In genomic region chr15:98850991-98851776, GRCh38 we compare ENCODE assay signal across 8 cellular contexts.
A peak's percentile ranks its signal among the peaks of the same experiment; 100 is the strongest.
DNase-seq lines count a peak whose midpoint lies in the region; ATAC-seq, FAIRE-seq and TF ChIP-seq lines count a peak whose summit lies in the region.

No MANE protein-coding gene starts in this region.

- H3K9me3 ChIP-seq in CD8-positive, alpha-beta memory T cell (ENCODE audit: low read length), result no peaks in the 10 kb centered on the region
- H3K9me3 ChIP-seq in neutrophil (no peaks in the 10 kb centered on the region), thyroid gland (no peaks in the 10 kb centered on the region)

- no peaks in the 10 kb centered on the region for H3K36me3 ChIP-seq in CD8-positive, alpha-beta memory T cell (ENCODE audit: insufficient read depth, low read length)
- no peaks in the 10 kb centered on the region for H3K36me3 ChIP-seq in neutrophil
- H3K36me3 ChIP-seq in thyroid gland, result no peaks in the 10 kb centered on the region

- peak; percentile 28 for ATAC-seq in GM21381 (IDR thresholded peaks at IDR 0.05; ENCODE audit: unreplicated experiment)

- no peaks in the 10 kb centered on the region for H3K27me3 ChIP-seq in CD8-positive, alpha-beta memory T cell (ENCODE audit: insufficient read depth, low read length, poor library complexity, severe bottlenecking)
- H3K27me3 ChIP-seq in neutrophil, result no peaks in the 10 kb centered on the region
- H3K27me3 ChIP-seq in thyroid gland, result no peaks in the 10 kb centered on the region

- no peaks in the 10 kb centered on the region for H3K9me3 Mint-ChIP-seq in CD8-positive, alpha-beta memory T cell
- H3K9me3 Mint-ChIP-seq in IgD-negative memory B cell, result no peaks in the 10 kb centered on the region

- peaks cover 30 to 38% (median 38%) of the 10 kb centered on the region in 3 donors for H3K4me1 Mint-ChIP-seq in CD8-positive, alpha-beta memory T cell
- peaks cover 22 to 31% (median 29%) of the 10 kb centered on the region in 3 donors for H3K4me1 Mint-ChIP-seq in IgD-negative memory B cell

- peaks cover 32% of the 10 kb centered on the region for H3K4me1 ChIP-seq in CD8-positive, alpha-beta memory T cell (ENCODE audit: insufficient read depth, low read length)
- H3K4me1 ChIP-seq in neutrophil (ENCODE audit: control insufficient read depth in 1 of 2, insufficient read depth in 1 of 2, low read depth in 1 of 2, low read length in 1 of 2), result peaks cover 57% of the 10 kb centered on the region in 2 experiments
- peaks cover 38 to 56% of the 10 kb centered on the region in 2 donors for H3K4me1 ChIP-seq in thyroid gland

- CTCF ChIA-PET in CD8-positive, alpha-beta memory T cell (lab: Charles Lee), result interaction anchor here (0.9 to 1.0 kb wide), 5 partner anchors 13 to 202 kb away, joined by 3 to 5 read pairs (median 3); no protein-coding TSS in a partner anchor

- peak in 1 of 2 donors; percentile 9 for TF ChIP-seq POLR2A in thyroid gland (IDR thresholded peaks at IDR 0.05)

- intact Hi-C loops in thyroid gland (cut with DNase I), result no loop called here

- WGBS in thyroid gland, 2 donors, result 23 to 26% methylated on average over 15 of the region's 15 CpGs

- DNase-seq in CD8-positive, alpha-beta memory T cell, result peak; percentile 47 to 76 (median 55)
- DNase-seq in RPMI8226 (peak; percentile 90), activated gamma-delta T cell (lab: John Stamatoyannopoulos, UW) (peak; percentile 9), frontal cortex (ENCODE audit: low spot score in 2 of 2) (peak; percentile 48 to 56), thyroid gland (peak; percentile 81 to 86)

- H3K4me3 ChIP-seq in CD8-positive, alpha-beta memory T cell (ENCODE audit: low read length), result peak overlapping the region; percentile 70
- H3K4me3 ChIP-seq in neutrophil (ENCODE audit: low read depth in 1 of 2, low read length in 1 of 2) (peak overlapping the region; percentile 76 to 83), thyroid gland (replicated peaks in 1 of 3) (peak overlapping the region in 1 of 3 donors; percentile 34)

- H3K27ac Mint-ChIP-seq in CD8-positive, alpha-beta memory T cell, result peak overlapping the region; percentile 66 to 98 (median 95)
- peak overlapping the region; percentile 76 to 97 (median 97) for H3K27ac Mint-ChIP-seq in IgD-negative memory B cell

- TF ChIP-seq CTCF in neutrophil (IDR thresholded peaks at IDR 0.05) (peak; percentile 88), thyroid gland (IDR thresholded peaks at IDR 0.05) (peak; percentile 47 to 84 (median 78))

- H3K27me3 Mint-ChIP-seq in CD8-positive, alpha-beta memory T cell, result peaks cover 4 to 9% of the 10 kb centered on the region in 2 donors
- peaks cover 9% of the 10 kb centered on the region for H3K27me3 Mint-ChIP-seq in IgD-negative memory B cell

- H3K27ac ChIP-seq in CD8-positive, alpha-beta memory T cell (ENCODE audit: low read depth, low read length), result peak overlapping the region; percentile 28
- H3K27ac ChIP-seq in neutrophil (peak overlapping the region; percentile 93), thyroid gland (peak overlapping the region; percentile 80 to 97 (median 89))

- H3K36me3 Mint-ChIP-seq in CD8-positive, alpha-beta memory T cell, result peaks cover 0 to 4% (median 0%) of the 10 kb centered on the region in 3 donors
- no peaks in the 10 kb centered on the region for H3K36me3 Mint-ChIP-seq in IgD-negative memory B cell

- POLR2A ChIA-PET in CD8-positive, alpha-beta memory T cell (lab: Charles Lee), result no interaction called here

- peak overlapping the region; percentile 86 to 98 (median 95) for H3K4me3 Mint-ChIP-seq in CD8-positive, alpha-beta memory T cell
- peak overlapping the region; percentile 85 to 98 (median 96) for H3K4me3 Mint-ChIP-seq in IgD-negative memory B cell

- no peak for FAIRE-seq in frontal cortex (lab: Jason Lieb, UNC)

Comparison
In these comparisons a context has a peak if more than half of its experiments do, and no peak if none do; other contexts are left out.
1. DNase-seq: peak in every context shown above with its lines; median percentile 90 in RPMI8226; 84 in thyroid gland; 55 in CD8-positive, alpha-beta memory T cell; 52 in frontal cortex; 9 in activated gamma-delta T cell.
2. H3K27ac ChIP-seq: peak in every context shown above with its lines; median percentile 93 in neutrophil; 89 in thyroid gland; 28 in CD8-positive, alpha-beta memory T cell.